Comparison of ENCODE assay signal across 17 cellular contexts in genomic region chr16:66155933-66156332, GRCh38.
DNase-seq lines count a peak whose midpoint lies in the region; ATAC-seq and FAIRE-seq lines count a peak whose summit lies in the region.
"Had no signal": no experiment of that assay in that cellular context is flagged by ENCODE, and none has a peak within 500 bp of the region (broad histone marks: within the 10 kb centered on the region; RNA-seq: fewer than 3 reads in every experiment).

No MANE protein-coding gene starts in this region.

- no peaks in the 10 kb centered on the region for H4K20me1 ChIP-seq in BLaER1 treated with 17β-estradiol and CSF1 and Interleukin-3, amounts not matched to agents 10 nM and 100 nM

- H3K27me3 ChIP-seq in BLaER1 treated with 17β-estradiol and CSF1 and Interleukin-3, amounts not matched to agents 10 nM and 100 nM = no peaks in the 10 kb centered on the region
- no peaks in the 10 kb centered on the region for H3K27me3 ChIP-seq in small intestine (ENCODE audit: control insufficient read depth in 2 of 2, insufficient read depth in 2 of 2, low read length in 2 of 2)
- H3K27me3 ChIP-seq: SJSA1 had no signal

- no peak overlapping the region for H3K27ac Mint-ChIP-seq in activated T-cell treated with anti-CD3 and anti-CD28 coated beads, Interleukin-2, amount 50 U/mL, for 72 hours
- H3K27ac Mint-ChIP-seq in activated T-helper 2 cell treated with anti-CD3 and anti-CD28 coated beads, Interferon-gamma antibody, Interleukin-2, Interleukin-4, amounts not matched to agents 10 μg/mL and 5 μg/mL and 100 μg/mL, durations not matched to agents 14 hours and 24 hours and 36 hours = no peak overlapping the region

- intact Hi-C loops in activated T-helper 2 cell treated with anti-CD3 and anti-CD28 coated beads, Interferon-gamma antibody, Interleukin-2, Interleukin-4, amounts not matched to agents 10 μg/mL and 5 μg/mL and 100 μg/mL, durations not matched to agents 14 hours and 24 hours and 36 hours (cut with micrococcal nuclease) = no loop called here

- H3K4me1 Mint-ChIP-seq in activated T-cell treated with anti-CD3 and anti-CD28 coated beads, Interleukin-2, amount 50 U/mL, for 72 hours (ENCODE audit: low read depth) = no peaks in the 10 kb centered on the region
- H3K4me1 Mint-ChIP-seq in activated T-cell treated with anti-CD3 and anti-CD28 coated beads, Interleukin-2, amount 50 U/mL, for 4 hours (ENCODE audit: low read depth) = peaks cover 3% of the 10 kb centered on the region
- peaks cover 3% of the 10 kb centered on the region for H3K4me1 Mint-ChIP-seq in activated T-helper 2 cell treated with anti-CD3 and anti-CD28 coated beads, Interferon-gamma antibody, Interleukin-2, Interleukin-4, amounts not matched to agents 10 μg/mL and 5 μg/mL and 100 μg/mL, durations not matched to agents 14 hours and 24 hours and 36 hours (ENCODE audit: low read depth)

- no peaks in the 10 kb centered on the region for H3K9me3 Mint-ChIP-seq in activated T-cell treated with anti-CD3 and anti-CD28 coated beads, Interleukin-2, amount 50 U/mL, for 72 hours
- no peaks in the 10 kb centered on the region for H3K9me3 Mint-ChIP-seq in activated T-cell treated with anti-CD3 and anti-CD28 coated beads, Interleukin-2, amount 50 U/mL, for 4 hours
- H3K9me3 Mint-ChIP-seq in activated T-helper 2 cell treated with anti-CD3 and anti-CD28 coated beads, Interferon-gamma antibody, Interleukin-2, Interleukin-4, amounts not matched to agents 10 μg/mL and 5 μg/mL and 100 μg/mL, durations not matched to agents 14 hours and 24 hours and 36 hours = no peaks in the 10 kb centered on the region

- 68 to 79% (median 78%) methylated on average over 4 of the region's 4 CpGs for WGBS in small intestine, 3 donors

- peak overlapping the region in 1 of 11 experiments; percentile 5; a peak in 1 of 22 replicates for H3K9ac ChIP-seq in BLaER1 treated with 17β-estradiol and CSF1 and Interleukin-3, amounts not matched to agents 10 nM and 100 nM

- H3K9me3 ChIP-seq in BLaER1 treated with 17β-estradiol and CSF1 and Interleukin-3, amounts not matched to agents 10 nM and 100 nM (replicated peaks in 1 of 11) = no peaks in the 10 kb centered on the region
- H3K9me3 ChIP-seq in small intestine (ENCODE audit: control insufficient read depth, low read depth) = no peaks in the 10 kb centered on the region
- H3K9me3 ChIP-seq: SJSA1 had no signal

- no peak for FAIRE-seq in small intestine (lab: Jason Lieb, UNC)

- ATAC-seq in GM18870 (IDR thresholded peaks at IDR 0.05; ENCODE audit: unreplicated experiment) (peak; percentile 68), HG02870 (IDR thresholded peaks at IDR 0.05; ENCODE audit: unreplicated experiment) (peak; percentile 84), HG03565 (IDR thresholded peaks at IDR 0.05; ENCODE audit: unreplicated experiment) (peak; percentile 75)
- no peak for ATAC-seq in activated T-cell treated with anti-CD3 and anti-CD28 coated beads, Interleukin-2, amount 50 U/mL, for 72 hours (replicated peaks in 1 of 2)
- no peak for ATAC-seq in activated T-cell treated with anti-CD3 and anti-CD28 coated beads, Interleukin-2, amount 50 U/mL, for 4 hours
- ATAC-seq: HCT116 had no signal

- peak overlapping the region; percentile 69 to 92 (median 77) for H3K4me2 ChIP-seq in BLaER1 treated with 17β-estradiol and CSF1 and Interleukin-3, amounts not matched to agents 10 nM and 100 nM

- no peaks in the 10 kb centered on the region for H3K36me3 Mint-ChIP-seq in activated T-cell treated with anti-CD3 and anti-CD28 coated beads, Interleukin-2, amount 50 U/mL, for 72 hours (ENCODE audit: insufficient read depth in 2 of 2)
- no peaks in the 10 kb centered on the region for H3K36me3 Mint-ChIP-seq in activated T-cell treated with anti-CD3 and anti-CD28 coated beads, Interleukin-2, amount 50 U/mL, for 4 hours (ENCODE audit: insufficient read depth)
- no peaks in the 10 kb centered on the region for H3K36me3 Mint-ChIP-seq in activated T-helper 2 cell treated with anti-CD3 and anti-CD28 coated beads, Interferon-gamma antibody, Interleukin-2, Interleukin-4, amounts not matched to agents 10 μg/mL and 5 μg/mL and 100 μg/mL, durations not matched to agents 14 hours and 24 hours and 36 hours (ENCODE audit: low read depth)

- H3K27me3 Mint-ChIP-seq in activated T-cell treated with anti-CD3 and anti-CD28 coated beads, Interleukin-2, amount 50 U/mL, for 72 hours (ENCODE audit: low read depth) = no peaks in the 10 kb centered on the region
- H3K27me3 Mint-ChIP-seq in activated T-cell treated with anti-CD3 and anti-CD28 coated beads, Interleukin-2, amount 50 U/mL, for 4 hours (ENCODE audit: low read depth) = peaks cover 2% of the 10 kb centered on the region
- H3K27me3 Mint-ChIP-seq in activated T-helper 2 cell treated with anti-CD3 and anti-CD28 coated beads, Interferon-gamma antibody, Interleukin-2, Interleukin-4, amounts not matched to agents 10 μg/mL and 5 μg/mL and 100 μg/mL, durations not matched to agents 14 hours and 24 hours and 36 hours (ENCODE audit: low read depth) = no peaks in the 10 kb centered on the region

- no peaks in the 10 kb centered on the region for H3K36me3 ChIP-seq in BLaER1 treated with 17β-estradiol and CSF1 and Interleukin-3, amounts not matched to agents 10 nM and 100 nM
- no peaks in the 10 kb centered on the region for H3K36me3 ChIP-seq in small intestine (ENCODE audit: control insufficient read depth in 2 of 2, insufficient read depth in 2 of 2, low read length in 2 of 2)
- H3K36me3 ChIP-seq: SJSA1 had no signal

- peak overlapping the region in 5 of 11 experiments; percentile 2 to 47 (median 34); a peak in 4 of 22 replicates for H3K27ac ChIP-seq in BLaER1 treated with 17β-estradiol and CSF1 and Interleukin-3, amounts not matched to agents 10 nM and 100 nM
- H3K27ac ChIP-seq in small intestine (ENCODE audit: low read depth in 1 of 2, low read length in 1 of 2) = no peak overlapping the region
- H3K27ac ChIP-seq: RWPE1, SJSA1 had no signal

- no peak overlapping the region for H3K4me3 ChIP-seq in BLaER1 treated with 17β-estradiol and CSF1 and Interleukin-3, amounts not matched to agents 10 nM and 100 nM
- H3K4me3 ChIP-seq in small intestine (ENCODE audit: low read depth in 1 of 2, low read length in 2 of 2) = no peak overlapping the region
- H3K4me3 ChIP-seq: SJSA1 had no signal

- peaks cover 67 to 83% (median 74%) of the 10 kb centered on the region in 10 experiments for H3K4me1 ChIP-seq in BLaER1 treated with 17β-estradiol and CSF1 and Interleukin-3, amounts not matched to agents 10 nM and 100 nM
- no peaks in the 10 kb centered on the region for H3K4me1 ChIP-seq in small intestine (ENCODE audit: control insufficient read depth in 2 of 2, insufficient read depth in 1 of 2, low read depth in 1 of 2, low read length in 1 of 2)

- no peak overlapping the region for H3K4me3 Mint-ChIP-seq in activated T-cell treated with anti-CD3 and anti-CD28 coated beads, Interleukin-2, amount 50 U/mL, for 72 hours
- no peak overlapping the region for H3K4me3 Mint-ChIP-seq in activated T-cell treated with anti-CD3 and anti-CD28 coated beads, Interleukin-2, amount 50 U/mL, for 4 hours
- H3K4me3 Mint-ChIP-seq in activated T-helper 2 cell treated with anti-CD3 and anti-CD28 coated beads, Interferon-gamma antibody, Interleukin-2, Interleukin-4, amounts not matched to agents 10 μg/mL and 5 μg/mL and 100 μg/mL, durations not matched to agents 14 hours and 24 hours and 36 hours (ENCODE audit: low read depth) = no peak overlapping the region

- no peak for DNase-seq in small intestine
- no peak for DNase-seq in activated T-cell treated with anti-CD3 and anti-CD28 coated beads, Interleukin-2, amount 50 U/mL, for 72 hours
- DNase-seq in activated T-cell treated with anti-CD3 and anti-CD28 coated beads, Interleukin-2, amount 50 U/mL, for 4 hours = no peak
- no peak for DNase-seq in activated T-helper 2 cell treated with anti-CD3 and anti-CD28 coated beads, Interferon-gamma antibody, Interleukin-2, Interleukin-4, amounts not matched to agents 10 μg/mL and 5 μg/mL and 100 μg/mL, durations not matched to agents 14 hours and 24 hours and 36 hours (ENCODE audit: low spot score)
- DNase-seq: 8988T, C1 segment of cervical spinal cord, NCI-H1436 treated with DMSO at 0.1 percent for 48 hours, NCI-H2227 treated with DMSO at 0.1 percent for 48 hours, NCI-H526 treated with DMSO at 0.1 percent for 48 hours, SW 1271 had no signal

Comparison
In these comparisons a context has a peak if more than half of its experiments do, and no peak if none do; other contexts are left out.
1. ATAC-seq: peak in GM18870 (single experiment), HG02870 (single experiment) and HG03565 (single experiment); none in activated T-cell treated with anti-CD3 and anti-CD28 coated beads, Interleukin-2, amount 50 U/mL, for 72 hours (0 of 2) and activated T-cell treated with anti-CD3 and anti-CD28 coated beads, Interleukin-2, amount 50 U/mL, for 4 hours (0 of 2).